24 cellular contexts compared by ENCODE assay signal in genomic region chr2:1210352-1210751, GRCh38.
"Had no signal": no experiment of that assay in that cellular context is flagged by ENCODE, and none has a peak within 500 bp of the region (broad histone marks: within the 10 kb centered on the region; RNA-seq: fewer than 3 reads in every experiment).

No MANE protein-coding gene starts in this region.

- H3K27me3 ChIP-seq: breast epithelium, gastroesophageal sphincter, hepatocyte, spleen had no signal

- H3K4me1 ChIP-seq: breast epithelium, gastroesophageal sphincter, left ventricle myocardium inferior, spleen had no signal

- H3K4me2 ChIP-seq: hepatocyte had no signal

- ATAC-seq: gastroesophageal sphincter, natural killer cell, right cardiac atrium had no signal

- H3K4me3 ChIP-seq: breast epithelium, gastroesophageal sphincter, hepatocyte, left ventricle myocardium inferior, lung, spleen had no signal

- DNase-seq: activated CD4-positive, alpha-beta T cell treated with anti-CD3 and anti-CD28 coated beads, Interleukin-2, amount 50 U/mL, for 1 hour; activated CD4-positive, CD25-positive, alpha-beta regulatory T cell treated with anti-CD3 and anti-CD28 coated beads, Interleukin-2, amount 50 U/mL, for 72 hours; activated CD8-positive, alpha-beta memory T cell treated with anti-CD3 and anti-CD28 coated beads, Interleukin-2, amount 50 U/mL, for 4 hours; activated naive CD4-positive, alpha-beta T cell; activated T-cell treated with anti-CD3 and anti-CD28 coated beads, Interleukin-2, amount 50 U/mL, for 24 hours; amygdala; central memory CD4-positive, alpha-beta T cell; islet precursor cell; left ventricle myocardium inferior; mesendoderm; natural killer cell; right cardiac atrium; spleen; substantia nigra; T-helper 9 cell had no signal

- H3K36me3 ChIP-seq: breast epithelium, gastroesophageal sphincter, left ventricle myocardium inferior had no signal

- H3K36me3 Mint-ChIP-seq: natural killer cell, type B pancreatic cell had no signal

- H3K27ac ChIP-seq: breast epithelium, gastroesophageal sphincter, hepatocyte, left ventricle myocardium inferior, spleen, VCaP had no signal

- H3K4me1 Mint-ChIP-seq: natural killer cell had no signal

- H3K27me3 Mint-ChIP-seq: activated T-cell treated with anti-CD3 and anti-CD28 coated beads, Interleukin-2, amount 50 U/mL, for 24 hours; stimulated activated naive CD8-positive, alpha-beta T cell treated with anti-CD3 and anti-CD28 coated beads, Interleukin-15, Interleukin-2, amounts not matched to agents 100 ng/mL and 50 ng/mL, for 24 hours had no signal

- H2AFZ ChIP-seq: hepatocyte had no signal

- H3K27ac Mint-ChIP-seq: activated T-cell treated with anti-CD3 and anti-CD28 coated beads, Interleukin-2, amount 50 U/mL, for 24 hours; activated T-helper 2 cell treated with anti-CD3 and anti-CD28 coated beads, Interferon-gamma antibody, Interleukin-2, Interleukin-4, amounts not matched to agents 10 μg/mL and 5 μg/mL and 100 μg/mL, durations not matched to agents 14 hours and 24 hours and 36 hours; natural killer cell; stimulated activated naive CD8-positive, alpha-beta T cell treated with anti-CD3 and anti-CD28 coated beads, Interleukin-15, Interleukin-2, amounts not matched to agents 100 ng/mL and 50 ng/mL, for 24 hours; T-helper 1 cell treated with Interleukin-12 subunit alpha and Interleukin-12 subunit beta and Interleukin-4 antibody, amounts not matched to agents 30 μg/mL and 1 μg/mL, for 36 hours; type B pancreatic cell had no signal

- H3K79me2 ChIP-seq: hepatocyte had no signal

- H3K4me3 Mint-ChIP-seq: activated T-cell treated with anti-CD3 and anti-CD28 coated beads, Interleukin-2, amount 50 U/mL, for 24 hours; natural killer cell; stimulated activated naive CD8-positive, alpha-beta T cell treated with anti-CD3 and anti-CD28 coated beads, Interleukin-15, Interleukin-2, amounts not matched to agents 100 ng/mL and 50 ng/mL, for 24 hours; T-helper 1 cell treated with Interleukin-12 subunit alpha and Interleukin-12 subunit beta and Interleukin-4 antibody, amounts not matched to agents 30 μg/mL and 1 μg/mL, for 36 hours; type B pancreatic cell had no signal
